In genomic region chr11:47152953-47153950, GRCh38 we compare ENCODE assay signal across 1 cellular context.
TF ChIP-seq lines count a peak whose summit lies in the region.

No MANE protein-coding gene starts in this region.

TF ChIP-seq in H1, 55 proteins besides CTCF, POLR2A, EP300 and RAD21:
- TF ChIP-seq CEBPB (IDR thresholded peaks at IDR 0.05; ENCODE audit: low read depth, low read length) (peak; percentile 42; the same call in 1 of the 2 replicates), GABPA (IDR thresholded peaks at IDR 0.05; ENCODE audit: borderline replicate concordance, insufficient read depth, low read length) (peak; percentile 50; the same call in 1 of the 2 replicates), CBX5 (IDR thresholded peaks at IDR 0.05; ENCODE audit: low read depth, low read length) (no peak), YY1 (IDR thresholded peaks at IDR 0.05; ENCODE audit: low read depth, low read length) (peak; percentile 70; the same call in 1 of the 2 replicates), KDM5A (IDR thresholded peaks at IDR 0.05; ENCODE audit: low read length) (no peak), BRCA1 (IDR thresholded peaks at IDR 0.05; ENCODE audit: low read depth, low read length) (no peak), EGR1 (IDR thresholded peaks at IDR 0.05; ENCODE audit: borderline replicate concordance, low read depth, low read length) (0 out of 2 replicates have a peak, but pooled peaks have one; percentile 10), BCL11A (IDR thresholded peaks at IDR 0.05; ENCODE audit: low read depth in 2 of 2, low read length in 2 of 2) (no peak), TEAD4 (IDR thresholded peaks at IDR 0.05; ENCODE audit: low read depth, low read length) (peak; percentile 52; the same call in 1 of the 2 replicates), SIN3A (conservative IDR thresholded peaks at IDR 0.05 in 1 of 2, IDR thresholded peaks at IDR 0.05 in 1 of 2; ENCODE audit: low read depth in 1 of 2, low read length in 2 of 2) (peak; percentile 68 to 92; a peak in 3 of 4 replicates)
